Comparison of ENCODE assay signal across 12 cellular contexts in the genomic region with DNA sequence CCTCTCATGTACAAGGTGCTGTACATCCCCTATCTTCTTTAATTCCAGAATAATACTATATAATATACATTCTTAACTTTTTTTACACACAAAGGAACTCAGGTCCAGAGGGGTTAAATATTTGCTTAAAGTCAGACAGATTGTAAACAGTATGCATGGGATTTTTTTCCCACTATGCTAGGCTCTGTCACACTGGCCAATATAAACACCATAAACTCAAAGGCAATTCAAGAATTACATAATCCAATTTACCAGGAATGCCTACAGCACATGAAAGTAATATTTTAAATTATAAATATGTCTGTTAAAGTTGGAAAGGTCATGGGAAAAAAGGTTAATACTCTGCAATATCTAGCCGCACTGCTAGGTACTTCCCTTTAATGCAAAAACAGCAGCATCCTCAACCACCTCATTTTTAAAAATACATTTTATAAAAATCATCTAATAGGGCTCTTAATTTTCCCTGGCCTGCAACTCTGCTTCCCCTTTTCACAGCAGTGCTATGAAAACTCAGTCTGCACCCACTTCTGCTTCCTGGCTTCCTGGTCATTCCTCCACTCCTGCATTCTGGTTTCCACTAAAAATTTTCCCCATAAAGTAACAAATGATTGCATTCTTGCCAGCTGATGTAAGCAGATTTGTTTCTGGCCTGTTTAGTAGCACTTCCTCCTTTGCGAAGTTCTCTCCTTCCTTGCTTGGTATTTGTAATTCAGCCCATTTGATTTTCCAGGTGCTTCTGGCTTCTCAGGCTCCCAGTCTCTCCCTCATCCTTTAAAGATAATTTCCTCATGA.
DNase-seq lines count a peak whose midpoint lies in the region; ATAC-seq, FAIRE-seq and TF ChIP-seq lines count a peak whose summit lies in the region.
"Had no signal": no experiment of that assay in that cellular context is flagged by ENCODE, and none has a peak within 500 bp of the region (broad histone marks: within the 10 kb centered on the region; RNA-seq: fewer than 3 reads in every experiment).

No MANE protein-coding gene starts in this region.

- no peak overlapping the region for H3K9ac ChIP-seq in HepG2 (ENCODE audit: insufficient read depth, low read depth, low read length)

- WGBS in HepG2 (ENCODE audit: low lambda C conversion rate), result 95% methylated on average over 2 of the region's 2 CpGs

- H3K27me3 ChIP-seq in ascending aorta (no peaks in the 10 kb centered on the region), HepG2 (ENCODE audit: control insufficient read depth in 1 of 2, insufficient read depth in 2 of 2, low read length in 2 of 2) (no peaks in the 10 kb centered on the region)
- H3K27me3 ChIP-seq: foreskin keratinocyte had no signal

- no peaks in the 10 kb centered on the region for H3K79me2 ChIP-seq in HepG2 (ENCODE audit: insufficient read depth, low read length)

- no peaks in the 10 kb centered on the region for H4K20me1 ChIP-seq in HepG2 (ENCODE audit: insufficient read depth, low read length)

- ATAC-seq in Right ventricle myocardium superior (ENCODE audit: poor library complexity), result peak; percentile 41
- ATAC-seq in HepG2, result no peak; the same call in 2 of the 3 replicates
- no peak for ATAC-seq in HG03565 (IDR thresholded peaks at IDR 0.05; ENCODE audit: unreplicated experiment)
- ATAC-seq in omental fat pad (ENCODE audit: low FRiP score), result no peak
- ATAC-seq: foreskin keratinocyte had no signal

- H3K4me2 ChIP-seq in HepG2 (ENCODE audit: low read depth, low read length), result no peak overlapping the region

- BruUV-seq in HepG2 (replicated peaks; lab: Mats Ljungman, UMichigan), result no TSS peak

- no peak for TF ChIP-seq POLR2A in HepG2 (IDR thresholded peaks at IDR 0.05; ENCODE audit: insufficient read depth in 1 of 2, low read depth in 2 of 2, low read length in 2 of 2)

- no peak for TF ChIP-seq RAD21 in HepG2 (CRISPR knock-in tag; IDR thresholded peaks at IDR 0.05)

- H3K9me3 ChIP-seq in ascending aorta (no peaks in the 10 kb centered on the region), HepG2 (ENCODE audit: low read length) (no peaks in the 10 kb centered on the region)

- TF ChIP-seq EP300 in HepG2 (IDR thresholded peaks at IDR 0.05; ENCODE audit: low read depth in 2 of 2, low read length in 2 of 2), result no peak
- TF ChIP-seq EP300 in HepG2 (CRISPR knock-in tag; IDR thresholded peaks at IDR 0.05; ENCODE audit: borderline replicate concordance), result no peak

- H3K27ac ChIP-seq in ascending aorta (peak overlapping the region; percentile 23 to 47), HepG2 (ENCODE audit: extremely low read length, insufficient read depth, low read length) (no peak overlapping the region)
- H3K27ac ChIP-seq: foreskin keratinocyte had no signal

- H3K4me1 ChIP-seq in ascending aorta, result peaks cover 0 to 11% of the 10 kb centered on the region in 2 donors
- H3K4me1 ChIP-seq in HepG2 (ENCODE audit: insufficient read depth, low read length), result peaks cover 19% of the 10 kb centered on the region

- peaks cover 0 to 1% of the 10 kb centered on the region in 2 donors for H3K36me3 ChIP-seq in ascending aorta
- H3K36me3 ChIP-seq in HepG2 (replicated peaks in 1 of 2; ENCODE audit: control insufficient read depth in 1 of 2, insufficient read depth in 2 of 2, low read length in 2 of 2), result peaks cover 5 to 53% of the 10 kb centered on the region in 2 experiments; a peak in 4 of 5 replicates

- H3K4me3 ChIP-seq in ascending aorta (no peak overlapping the region), HepG2 (replicated peaks in 1 of 3; ENCODE audit: insufficient read depth in 1 of 3, low read depth in 2 of 3, low read length in 3 of 3) (no peak overlapping the region)

- no peak for FAIRE-seq in HepG2 (lab: Jason Lieb, UNC)

- intact Hi-C loops in Right ventricle myocardium superior (cut with DNase I) (no loop called here), cardiac septum (cut with DNase I) (no loop called here), ascending aorta (cut with DNase I) (loop anchor here (5.0 kb wide), 1 partner anchor 73 kb away; no protein-coding TSS in a partner anchor), HepG2 (cut with micrococcal nuclease; ENCODE audit: unreplicated experiment) (no loop called here)

- in situ Hi-C loops in HepG2 (cut with HindIII; ENCODE audit: extremely low pct_ligation_motif_present, low pct_unique_long_range_greater_than_20kb), result no loop called here

- H2AFZ ChIP-seq in HepG2 (ENCODE audit: low read length), result no peak overlapping the region

- POLR2A ChIA-PET in HepG2 (lab: Yijun Ruan, JAX), result no interaction called here

- no peak for DNase-seq in Right ventricle myocardium superior
- DNase-seq in cardiac septum (ENCODE audit: low spot score), result no peak
- no peak for DNase-seq in ascending aorta (ENCODE audit: low spot score in 2 of 2)
- peak; percentile 20 for DNase-seq in HepG2 (ENCODE audit: low spot score)
- DNase-seq in cerebellar nuclear complex (lab: John Stamatoyannopoulos, UW), result no peak
- no peak for DNase-seq in omental fat pad (ENCODE audit: low spot score)
- DNase-seq in UCSD-AML1 (lab: John Stamatoyannopoulos, UW; ENCODE audit: unreplicated experiment), result no peak
- DNase-seq: activated naive CD8-positive, alpha-beta T cell treated with anti-CD3 and anti-CD28 coated beads, Interleukin-2, amount 10 ng/mL, durations not matched to agents 7 days and 5 days; foreskin keratinocyte; NCI-H446; stimulated activated CD8-positive, alpha-beta memory T cell treated with anti-CD3 and anti-CD28 coated beads, Interleukin-4, amount 100 ng/mL, for 48 hours had no signal

- TF ChIP-seq CTCF in ascending aorta (IDR thresholded peaks at IDR 0.05) (no peak), HepG2 (CRISPR knock-in tag; IDR thresholded peaks at IDR 0.05) (no peak), omental fat pad (IDR thresholded peaks at IDR 0.05) (no peak)

- CTCF ChIA-PET in HepG2 (lab: Yijun Ruan, JAX; ENCODE audit: low intra/inter-chr PET ratio, low total read pairs), result no interaction called here

TF ChIP-seq in HepG2, 621 proteins besides CTCF, POLR2A, EP300 and RAD21 (continues in another document):
- TF ChIP-seq ZNF879 (CRISPR knock-in tag; IDR thresholded peaks at IDR 0.05), result no peak
- no peak for TF ChIP-seq NR2F2 (IDR thresholded peaks at IDR 0.05; ENCODE audit: borderline replicate concordance, low read depth)
- no peak for TF ChIP-seq EED (CRISPR knock-in tag; IDR thresholded peaks at IDR 0.05)
- TF ChIP-seq, protein P1, sequence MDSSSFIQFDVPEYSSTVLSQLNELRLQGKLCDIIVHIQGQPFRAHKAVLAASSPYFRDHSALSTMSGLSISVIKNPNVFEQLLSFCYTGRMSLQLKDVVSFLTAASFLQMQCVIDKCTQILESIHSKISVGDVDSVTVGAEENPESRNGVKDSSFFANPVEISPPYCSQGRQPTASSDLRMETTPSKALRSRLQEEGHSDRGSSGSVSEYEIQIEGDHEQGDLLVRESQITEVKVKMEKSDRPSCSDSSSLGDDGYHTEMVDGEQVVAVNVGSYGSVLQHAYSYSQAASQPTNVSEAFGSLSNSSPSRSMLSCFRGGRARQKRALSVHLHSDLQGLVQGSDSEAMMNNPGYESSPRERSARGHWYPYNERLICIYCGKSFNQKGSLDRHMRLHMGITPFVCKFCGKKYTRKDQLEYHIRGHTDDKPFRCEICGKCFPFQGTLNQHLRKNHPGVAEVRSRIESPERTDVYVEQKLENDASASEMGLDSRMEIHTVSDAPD (CRISPR knock-in tag; IDR thresholded peaks at IDR 0.05), result no peak
